Comparison of ENCODE assay signal across 15 cellular contexts in genomic region chr9:20361656-20362570, GRCh38.
DNase-seq lines count a peak whose midpoint lies in the region; ATAC-seq and TF ChIP-seq lines count a peak whose summit lies in the region.
"Had no signal": no experiment of that assay in that cellular context is flagged by ENCODE, and none has a peak within 500 bp of the region (broad histone marks: within the 10 kb centered on the region; RNA-seq: fewer than 3 reads in every experiment).

No MANE protein-coding gene starts in this region.

- H3K9me3 ChIP-seq in testis = no peaks in the 10 kb centered on the region
- H3K9me3 ChIP-seq: sigmoid colon had no signal

- 89 to 96% methylated on average over 3 of the region's 3 CpGs for WGBS in testis, 2 donors

- peaks cover 11 to 13% of the 10 kb centered on the region in 2 donors for H3K36me3 Mint-ChIP-seq in activated T-cell treated with anti-CD3 and anti-CD28 coated beads, Interleukin-2, amount 50 U/mL, for 72 hours (ENCODE audit: insufficient read depth in 2 of 2)

- peak overlapping the region; percentile 79 for H3K27ac Mint-ChIP-seq in activated T-cell treated with anti-CD3 and anti-CD28 coated beads, Interleukin-2, amount 50 U/mL, for 72 hours
- H3K27ac Mint-ChIP-seq in stimulated activated naive CD8-positive, alpha-beta T cell treated with anti-CD3 and anti-CD28 coated beads, Interleukin-15, amount 100 ng/mL, for 72 hours = peak overlapping the region; percentile 14 to 91

- peak overlapping the region; percentile 61 to 71 for H3K4me3 Mint-ChIP-seq in activated T-cell treated with anti-CD3 and anti-CD28 coated beads, Interleukin-2, amount 50 U/mL, for 72 hours
- peak overlapping the region; percentile 43 to 67 for H3K4me3 Mint-ChIP-seq in stimulated activated naive CD8-positive, alpha-beta T cell treated with anti-CD3 and anti-CD28 coated beads, Interleukin-15, amount 100 ng/mL, for 72 hours
- H3K4me3 Mint-ChIP-seq: brain had no signal

- no peak overlapping the region for H3K27ac ChIP-seq in testis
- H3K27ac ChIP-seq: sigmoid colon, SK-N-MC had no signal

- H3K4me1 Mint-ChIP-seq in activated T-cell treated with anti-CD3 and anti-CD28 coated beads, Interleukin-2, amount 50 U/mL, for 72 hours (ENCODE audit: low read depth) = peaks cover 64% of the 10 kb centered on the region
- H3K4me1 Mint-ChIP-seq in stimulated activated naive CD8-positive, alpha-beta T cell treated with anti-CD3 and anti-CD28 coated beads, Interleukin-15, amount 100 ng/mL, for 72 hours = peaks cover 61% of the 10 kb centered on the region

- H3K36me3 ChIP-seq in testis (ENCODE audit: low read depth, missing control alignments) = no peaks in the 10 kb centered on the region

- TF ChIP-seq POLR2A in testis (IDR thresholded peaks at IDR 0.05) = no peak

- TF ChIP-seq CTCF in testis (IDR thresholded peaks at IDR 0.05) = no peak

- no peaks in the 10 kb centered on the region for H3K4me1 ChIP-seq in testis

- H3K4me3 ChIP-seq in testis = no peak overlapping the region
- H3K4me3 ChIP-seq: sigmoid colon, SK-N-MC had no signal

- no peaks in the 10 kb centered on the region for H3K27me3 Mint-ChIP-seq in activated T-cell treated with anti-CD3 and anti-CD28 coated beads, Interleukin-2, amount 50 U/mL, for 72 hours (ENCODE audit: low read depth)
- no peaks in the 10 kb centered on the region for H3K27me3 Mint-ChIP-seq in stimulated activated naive CD8-positive, alpha-beta T cell treated with anti-CD3 and anti-CD28 coated beads, Interleukin-15, amount 100 ng/mL, for 72 hours
- H3K27me3 Mint-ChIP-seq: brain had no signal

- H3K27me3 ChIP-seq in testis = no peaks in the 10 kb centered on the region
- H3K27me3 ChIP-seq: sigmoid colon had no signal

- DNase-seq in activated T-cell treated with anti-CD3 and anti-CD28 coated beads, Interleukin-2, amount 50 U/mL, for 72 hours = no peak
- no peak for DNase-seq in activated T-cell treated with anti-CD3 and anti-CD28 coated beads, Interleukin-2, amount 50 U/mL, for 48 hours
- no peak for DNase-seq in stimulated activated naive CD8-positive, alpha-beta T cell treated with anti-CD3 and anti-CD28 coated beads, Interleukin-15, amount 100 ng/mL, for 72 hours
- DNase-seq in NCI-H69 (lab: John Stamatoyannopoulos, UW) (no peak), testis (no peak), germinal center (ENCODE audit: low spot score) (no peak)
- DNase-seq: erythroblast, midbrain, MV-4-11, NCI-H748 treated with DMSO at 0.1 percent for 48 hours, sigmoid colon had no signal

- ATAC-seq in activated T-cell treated with anti-CD3 and anti-CD28 coated beads, Interleukin-2, amount 50 U/mL, for 72 hours (replicated peaks in 1 of 2) = peak; percentile 26 to 32
- ATAC-seq in GM21717 (IDR thresholded peaks at IDR 0.05; ENCODE audit: unreplicated experiment) = peak; percentile 88
- ATAC-seq in HG03469 (IDR thresholded peaks at IDR 0.05; ENCODE audit: unreplicated experiment) = peak; percentile 78
- ATAC-seq in stimulated activated naive CD8-positive, alpha-beta T cell treated with anti-CD3 and anti-CD28 coated beads, Interleukin-15, amount 100 ng/mL, for 72 hours = peak; percentile 68

- H3K9me3 Mint-ChIP-seq in activated T-cell treated with anti-CD3 and anti-CD28 coated beads, Interleukin-2, amount 50 U/mL, for 72 hours = no peaks in the 10 kb centered on the region
- H3K9me3 Mint-ChIP-seq in stimulated activated naive CD8-positive, alpha-beta T cell treated with anti-CD3 and anti-CD28 coated beads, Interleukin-15, amount 100 ng/mL, for 72 hours = peaks cover 1% of the 10 kb centered on the region in 2 donors

- intact Hi-C loops in testis (cut with DNase I; ENCODE audit: low total_unique reads) = no loop called here

Comparison
In these comparisons a context has a peak if more than half of its experiments do, and no peak if none do; other contexts are left out.
1. ATAC-seq: peak in every context shown above with its lines; median percentile 88 in GM21717; 78 in HG03469; 68 in stimulated activated naive CD8-positive, alpha-beta T cell treated with anti-CD3 and anti-CD28 coated beads, Interleukin-15, amount 100 ng/mL, for 72 hours; 29 in activated T-cell treated with anti-CD3 and anti-CD28 coated beads, Interleukin-2, amount 50 U/mL, for 72 hours.